11 cellular contexts compared by ENCODE assay signal in the genomic region with DNA sequence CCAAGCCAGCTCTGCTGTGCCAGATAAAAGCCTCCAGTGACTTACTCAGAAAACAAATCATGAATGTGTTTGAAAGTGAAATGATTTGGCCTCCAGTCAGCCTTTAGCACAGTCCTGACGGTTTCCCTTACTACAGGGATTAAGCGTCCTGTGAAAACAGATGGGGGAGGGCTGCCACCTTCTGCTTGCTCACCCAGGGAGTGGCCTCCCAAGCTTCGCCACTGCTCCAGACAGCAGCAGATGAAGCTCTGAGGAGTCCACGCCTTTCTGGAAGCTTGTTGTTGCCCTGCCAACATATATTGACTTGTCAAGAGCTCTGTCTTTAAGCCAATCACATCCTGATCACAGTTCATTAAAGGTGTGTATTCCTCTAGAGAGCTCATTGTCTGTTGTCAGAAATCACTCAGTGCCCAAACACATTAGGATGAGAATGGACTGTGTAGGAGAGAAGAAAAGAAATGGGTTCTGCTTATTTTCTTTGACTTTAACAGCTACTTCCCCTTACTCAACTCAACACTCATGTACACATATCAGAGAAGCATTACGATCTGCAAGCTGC. TPM values are rescaled to one million over a fixed set of nuclear protein-coding genes. Genes with fewer than 3 reads are reported as not detected.
DNase-seq lines count a peak whose midpoint lies in the region; ATAC-seq and TF ChIP-seq lines count a peak whose summit lies in the region.
"Had no signal": no experiment of that assay in that cellular context is flagged by ENCODE, and none has a peak within 500 bp of the region (broad histone marks: within the 10 kb centered on the region; RNA-seq: fewer than 3 reads in every experiment).

No MANE protein-coding gene starts in this region.

- H3K4me1 ChIP-seq in Peyer's patch (no peaks in the 10 kb centered on the region), gastrocnemius medialis (peaks cover 17 to 18% of the 10 kb centered on the region in 2 donors)

- peak; percentile 89 to 95 for ATAC-seq in gastrocnemius medialis

- H3K4me3 Mint-ChIP-seq in glutamatergic neuron (ENCODE audit: unreplicated experiment), result no peak overlapping the region
- H3K4me3 Mint-ChIP-seq: naive B cell had no signal

- peaks cover 9% of the 10 kb centered on the region for H3K4me1 Mint-ChIP-seq in glutamatergic neuron (ENCODE audit: low read depth, unreplicated experiment)
- H3K4me1 Mint-ChIP-seq: naive B cell had no signal

- no peak for TF ChIP-seq POLR2A in Peyer's patch (IDR thresholded peaks at IDR 0.05)
- TF ChIP-seq POLR2A in gastrocnemius medialis (IDR thresholded peaks at IDR 0.05), result no peak

- H3K27me3 ChIP-seq in HL-60 (ENCODE audit: insufficient read depth, poor library complexity, severe bottlenecking) (no peaks in the 10 kb centered on the region), Peyer's patch (no peaks in the 10 kb centered on the region), gastrocnemius medialis (no peaks in the 10 kb centered on the region)

- in situ Hi-C loops in gastrocnemius medialis (cut with MboI; ENCODE audit: low sequenced_read_pairs in 4 of 4), result loop anchor here in 1 of 4 donors (25.0 kb wide), 1 partner anchor 338 kb away; no protein-coding TSS in a partner anchor

- H3K27me3 Mint-ChIP-seq in glutamatergic neuron (ENCODE audit: unreplicated experiment), result no peaks in the 10 kb centered on the region
- H3K27me3 Mint-ChIP-seq: naive B cell had no signal

- DNase-seq in HL-60 (ENCODE audit: low read depth in 1 of 2, low spot score in 1 of 2) (peak; percentile 55 to 75), Peyer's patch (peak in 2 of 3 donors; percentile 51 to 65), glutamatergic neuron (peak; percentile 66), gastrocnemius medialis (peak; percentile 61 to 77), hippocampal formation (lab: John Stamatoyannopoulos, UW) (no peak), NCI-H146 treated with DMSO at 0.1 percent for 48 hours (lab: John Stamatoyannopoulos, UW; ENCODE audit: unreplicated experiment) (no peak)
- no peak for DNase-seq in activated CD4-positive, CD25-positive, alpha-beta regulatory T cell (lab: John Stamatoyannopoulos, UW)
- no peak for DNase-seq in stimulated activated CD4-positive, alpha-beta T cell treated with anti-CD3 and anti-CD28 coated beads, Interleukin-12 subunit alpha, Interleukin-12 subunit beta, amount 100 ng/mL, for 4 hours
- DNase-seq: activated T-cell treated with anti-CD3 and anti-CD28 coated beads for 4 hours; effector memory CD4-positive, alpha-beta T cell; naive B cell had no signal

- peak overlapping the region; percentile 68 for H3K27ac ChIP-seq in HL-60 (replicated peaks)
- no peak overlapping the region for H3K27ac ChIP-seq in Peyer's patch
- peak overlapping the region; percentile 29 to 70 (median 62) for H3K27ac ChIP-seq in gastrocnemius medialis

- no peak overlapping the region for H3K4me3 ChIP-seq in HL-60 (replicated peaks; ENCODE audit: insufficient read depth, low read length)
- H3K4me3 ChIP-seq in Peyer's patch, result no peak overlapping the region
- no peak overlapping the region for H3K4me3 ChIP-seq in gastrocnemius medialis

- TF ChIP-seq CTCF in HL-60 (IDR thresholded peaks at IDR 0.05; ENCODE audit: insufficient read depth, low read length), result no peak
- no peak for TF ChIP-seq CTCF in Peyer's patch (IDR thresholded peaks at IDR 0.05)
- no peak for TF ChIP-seq CTCF in glutamatergic neuron (IDR thresholded peaks at IDR 0.05; ENCODE audit: partially characterized antibody, unreplicated experiment)
- TF ChIP-seq CTCF in gastrocnemius medialis (IDR thresholded peaks at IDR 0.05 in 4 of 5, conservative IDR thresholded peaks at IDR 0.05 in 1 of 5), result no peak

- H3K36me3 Mint-ChIP-seq in glutamatergic neuron (ENCODE audit: unreplicated experiment), result no peaks in the 10 kb centered on the region
- H3K36me3 Mint-ChIP-seq: naive B cell had no signal

- H3K9me3 ChIP-seq in Peyer's patch, result no peaks in the 10 kb centered on the region
- H3K9me3 ChIP-seq in gastrocnemius medialis, result no peaks in the 10 kb centered on the region

- peak overlapping the region; percentile 62 for H3K27ac Mint-ChIP-seq in glutamatergic neuron (ENCODE audit: unreplicated experiment)
- H3K27ac Mint-ChIP-seq: naive B cell had no signal

- no peaks in the 10 kb centered on the region for H3K9me3 Mint-ChIP-seq in glutamatergic neuron (ENCODE audit: unreplicated experiment)
- H3K9me3 Mint-ChIP-seq: naive B cell had no signal

- intact Hi-C loops in gastrocnemius medialis (cut with DNase I; ENCODE audit: low total_unique reads), result loop anchor here (10.0 kb wide), 1 partner anchor 209 kb away; no protein-coding TSS in a partner anchor

- H3K36me3 ChIP-seq in Peyer's patch, result no peaks in the 10 kb centered on the region
- H3K36me3 ChIP-seq in gastrocnemius medialis, result no peaks in the 10 kb centered on the region

RNA-seq across cellular contexts. Expression of a gene that starts 4.9 kb away (rescaled TPM):
- total RNA-seq in Peyer's patch (100 to 1,000 TPM in 1 of 4 donors, 10 to 100 TPM in 3; 12.1 to 184 (median 17.6) TPM), glutamatergic neuron (ENCODE audit: unreplicated experiment) (not detected), gastrocnemius medialis (1 to 10 TPM; 1.1 to 5.6 (median 2.6) TPM)

Comparison
In these comparisons a context has a peak if more than half of its experiments do, and no peak if none do; other contexts are left out.
1. DNase-seq: peak in HL-60 (2 of 2), Peyer's patch (2 of 3), glutamatergic neuron (single experiment) and gastrocnemius medialis (2 of 2); none in hippocampal formation (0 of 2), NCI-H146 treated with DMSO at 0.1 percent for 48 hours (single experiment), activated CD4-positive, CD25-positive, alpha-beta regulatory T cell (0 of 4) and stimulated activated CD4-positive, alpha-beta T cell treated with anti-CD3 and anti-CD28 coated beads, Interleukin-12 subunit alpha, Interleukin-12 subunit beta, amount 100 ng/mL, for 4 hours (single experiment).
2. H3K27ac ChIP-seq: peak in HL-60 (single experiment) and gastrocnemius medialis (4 of 4); none in Peyer's patch (0 of 4).